Comparison of ENCODE assay signal across 8 cellular contexts in genomic region chr19:41310031-41310831, GRCh38. TPM values are rescaled to one million over a fixed set of nuclear protein-coding genes. Genes with fewer than 3 reads are reported as not detected.
DNase-seq lines count a peak whose midpoint lies in the region; ATAC-seq and TF ChIP-seq lines count a peak whose summit lies in the region.

CCDC97 (plus strand) TSS chr19:41310172; CDS start chr19:41310311, 139 bp downstream.

- peak within 1 kb of the TSS; percentile 97 for H3K4me3 Mint-ChIP-seq in activated naive CD4-positive, alpha-beta T cell treated with anti-CD3 and anti-CD28 coated beads, Interleukin-2, amount 50 U/mL, for 24 hours

- no peaks in the 10 kb centered on the region for H3K27me3 Mint-ChIP-seq in activated naive CD4-positive, alpha-beta T cell treated with anti-CD3 and anti-CD28 coated beads, Interleukin-2, amount 50 U/mL, for 24 hours

- peaks cover 12% of the 10 kb centered on the region for H3K36me3 Mint-ChIP-seq in activated naive CD4-positive, alpha-beta T cell treated with anti-CD3 and anti-CD28 coated beads, Interleukin-2, amount 50 U/mL, for 24 hours

- peak within 1 kb of the TSS; percentile 99 for H3K4me2 ChIP-seq in osteoblast (ENCODE audit: insufficient read depth, low read length)

- no peaks in the 10 kb centered on the region for H3K9me3 Mint-ChIP-seq in activated naive CD4-positive, alpha-beta T cell treated with anti-CD3 and anti-CD28 coated beads, Interleukin-2, amount 50 U/mL, for 24 hours

- H2AFZ ChIP-seq in osteoblast (ENCODE audit: low read length): peak within 1 kb of the TSS; percentile 84

- peak within 1 kb of the TSS; percentile 82 for H3K4me3 ChIP-seq in HAP-1
- H3K4me3 ChIP-seq in osteoblast (ENCODE audit: insufficient read depth, low read length): peak within 1 kb of the TSS; percentile 81
- peak within 1 kb of the TSS; percentile 81 for H3K4me3 ChIP-seq in thoracic aorta

- H3K27ac Mint-ChIP-seq in activated naive CD4-positive, alpha-beta T cell treated with anti-CD3 and anti-CD28 coated beads, Interleukin-2, amount 50 U/mL, for 24 hours: peak within 1 kb of the TSS; percentile 96

- H3K9me3 ChIP-seq in HAP-1: no peaks in the 10 kb centered on the region
- no peaks in the 10 kb centered on the region for H3K9me3 ChIP-seq in osteoblast (ENCODE audit: low read depth, low read length)
- no peaks in the 10 kb centered on the region for H3K9me3 ChIP-seq in thoracic aorta

- TF ChIP-seq CTCF in osteoblast (IDR thresholded peaks at IDR 0.05; ENCODE audit: extremely low read depth, low read depth, low read length): no peak
- TF ChIP-seq CTCF in thoracic aorta (IDR thresholded peaks at IDR 0.05): no peak

- peaks cover 7% of the 10 kb centered on the region for H4K20me1 ChIP-seq in osteoblast (ENCODE audit: insufficient read depth, low read length)

- DNase-seq in G401 (ENCODE audit: low spot score) (peak; percentile 88), HAP-1 (ENCODE audit: low spot score in 2 of 2) (peak; percentile 80 to 91), NAMALWA (ENCODE audit: low spot score) (peak; percentile 91), SKM-1 (lab: John Stamatoyannopoulos, UW; ENCODE audit: unreplicated experiment) (peak; percentile 85), glomerular endothelial cell (ENCODE audit: extremely low read depth, low read depth, low spot score) (no peak), osteoblast (ENCODE audit: insufficient read length, low spot score, missing footprints) (peak; percentile 97), thoracic aorta (ENCODE audit: low spot score) (no peak)

- H3K4me1 ChIP-seq in HAP-1 (peaks cover 13% of the 10 kb centered on the region), osteoblast (ENCODE audit: insufficient read depth, low read length) (peaks cover 26% of the 10 kb centered on the region), thoracic aorta (ENCODE audit: control insufficient read depth in 1 of 2, low read depth in 2 of 2) (peaks cover 21 to 43% of the 10 kb centered on the region in 2 donors)

- H3K36me3 ChIP-seq in HAP-1 (replicated peaks) (peaks cover 52% of the 10 kb centered on the region), osteoblast (ENCODE audit: insufficient read depth, low read length) (peaks cover 54% of the 10 kb centered on the region), thoracic aorta (peaks cover 22% of the 10 kb centered on the region)

- peak within 1 kb of the TSS; percentile 96 for H3K27ac ChIP-seq in osteoblast (ENCODE audit: low read depth, low read length)
- peak within 1 kb of the TSS; percentile 88 to 97 for H3K27ac ChIP-seq in thoracic aorta

- H3K4me1 Mint-ChIP-seq in activated naive CD4-positive, alpha-beta T cell treated with anti-CD3 and anti-CD28 coated beads, Interleukin-2, amount 50 U/mL, for 24 hours: peaks cover 75% of the 10 kb centered on the region

- H3K27me3 ChIP-seq in HAP-1 (ENCODE audit: low read depth) (no peaks in the 10 kb centered on the region), osteoblast (ENCODE audit: insufficient read depth, low read length) (no peaks in the 10 kb centered on the region), thoracic aorta (replicated peaks; ENCODE audit: insufficient read depth) (no peaks in the 10 kb centered on the region)

- H3K79me2 ChIP-seq in osteoblast (ENCODE audit: insufficient read depth, low read length): peaks cover 38% of the 10 kb centered on the region

- in situ Hi-C loops in G401 (cut with HindIII; ENCODE audit: low sequenced_read_pairs) (no loop called here), HAP-1 (cut with MboI; ENCODE audit: low sequenced_read_pairs) (no loop called here)

- peak; percentile 47 for ATAC-seq in thoracic aorta (ENCODE audit: insufficient number of reproducible peaks, low FRiP score, low read depth)

RNA-seq across cellular contexts. Expression of gene CCDC97, which starts in this region (rescaled TPM):
- total RNA-seq in G401 (2014; rRNA removed; shearing (Covaris generic)): 9.3 and 12.3 TPM in 2 replicates
- total RNA-seq in glomerular endothelial cell: 10.9 and 16.3 TPM in 2 replicates
- 9.0 and 11.2 TPM in 2 replicates for total RNA-seq in osteoblast
- 10 to 100 TPM; 15.2 to 22.4 TPM for total RNA-seq in thoracic aorta

Comparison
In these comparisons a context has a peak if more than half of its experiments do, and no peak if none do; other contexts are left out.
1. DNase-seq: peak in G401 (single experiment), HAP-1 (2 of 2), NAMALWA (single experiment), SKM-1 (single experiment) and osteoblast (single experiment); none in glomerular endothelial cell (single experiment) and thoracic aorta (single experiment).
2. Peak in every context shown above with its lines, with median percentiles within 50 percentile points of each other: H3K4me3 ChIP-seq.